ENCODE assay signal across 8 cellular contexts in genomic region chr3:101809178-101810022, GRCh38. TPM values are rescaled to one million over a fixed set of nuclear protein-coding genes. Genes with fewer than 3 reads are reported as not detected.
DNase-seq lines count a peak whose midpoint lies in the region; ATAC-seq and TF ChIP-seq lines count a peak whose summit lies in the region.

No MANE protein-coding gene starts in this region.

- BruUV-seq in MCF 10A (replicated peaks; lab: Mats Ljungman, UMichigan): no TSS peak

- peak; percentile 64 for TF ChIP-seq CTCF in MCF 10A (IDR thresholded peaks at IDR 0.05; ENCODE audit: unreplicated experiment)

- no peak overlapping the region for H3K27ac Mint-ChIP-seq in MCF 10A (ENCODE audit: low read depth, unreplicated experiment)

- peaks cover 10% of the 10 kb centered on the region for H3K4me1 Mint-ChIP-seq in MCF 10A (ENCODE audit: insufficient read depth, unreplicated experiment)

- peak; percentile 38 for DNase-seq in activated gamma-delta T cell treated with Interleukin-2 at 50 U/mL for 16 hours
- no peak for DNase-seq in activated gamma-delta T cell (lab: John Stamatoyannopoulos, UW)
- peak; percentile 70 for DNase-seq in RKO (ENCODE audit: low spot score)
- DNase-seq in MCF 10A (ENCODE audit: unreplicated experiment): peak; percentile 46
- DNase-seq in left colon: peak in 1 of 2 donors; percentile 31
- DNase-seq in substantia nigra (lab: John Stamatoyannopoulos, UW): peak in 4 of 49 donors; percentile 2 to 5 (median 4)

- ATAC-seq in HG03175 (IDR thresholded peaks at IDR 0.05; ENCODE audit: unreplicated experiment): peak; percentile 61
- ATAC-seq in left colon: peak; percentile 69
- no peak for ATAC-seq in GM18867 (IDR thresholded peaks at IDR 0.05; ENCODE audit: unreplicated experiment)

- intact Hi-C loops in MCF 10A (cut with micrococcal nuclease): loop anchor here (1.0 to 5.0 kb wide), 3 partner anchors 43 to 728 kb away; no protein-coding TSS in a partner anchor
- intact Hi-C loops in left colon (cut with DNase I, micrococcal nuclease): loop anchor here (2.0 to 10.0 kb wide), 5 partner anchors 43 to 725 kb away; no protein-coding TSS in a partner anchor

- CTCF ChIA-PET in MCF 10A (lab: Yijun Ruan, JAX): interaction anchor here (0.6 to 21.4 kb wide), 12 partner anchors 9 to 919 kb away, joined by 3 to 795 read pairs (median 4); no protein-coding TSS in a partner anchor

- peak overlapping the region; percentile 35 for H3K27ac ChIP-seq in substantia nigra (ENCODE audit: low read depth, low read length, poor library complexity, severe bottlenecking)

- POLR2A ChIA-PET in MCF 10A (lab: Yijun Ruan, JAX): interaction anchor here (1.2 to 1.7 kb wide), 2 partner anchors 40 to 416 kb away, joined by 6 to 7 read pairs; partner anchors contain the start of gene NFKBIZ

- H3K9me3 Mint-ChIP-seq in MCF 10A (ENCODE audit: unreplicated experiment): no peaks in the 10 kb centered on the region

- no peaks in the 10 kb centered on the region for H3K36me3 Mint-ChIP-seq in MCF 10A (ENCODE audit: insufficient read depth, unreplicated experiment)

- H3K4me3 Mint-ChIP-seq in MCF 10A (ENCODE audit: unreplicated experiment): no peak overlapping the region

- no peaks in the 10 kb centered on the region for H3K27me3 Mint-ChIP-seq in MCF 10A (ENCODE audit: insufficient read depth, unreplicated experiment)

RNA-seq across cellular contexts. Expression of gene NXPE3, which starts 30.4 kb away (rescaled TPM):
- total RNA-seq in MCF 10A (2022) (3.9 and 7.2 TPM in 2 replicates), left colon (1 to 10 TPM; 2.7 to 5.4 TPM)

RNA-seq across cellular contexts. Expression of gene NFKBIZ, which starts 39.9 kb away (rescaled TPM):
- total RNA-seq in MCF 10A (2022) (48.9 and 58.8 TPM in 2 replicates), left colon (100 to 1,000 TPM in 1 of 2 donors, 10 to 100 TPM in 1; 86.5 to 170 TPM)
